Comparison of ENCODE assay signal across 16 cellular contexts in genomic region chr2:63786506-63786905, GRCh38. TPM values are rescaled to one million over a fixed set of nuclear protein-coding genes. Genes with fewer than 3 reads are reported as not detected.
DNase-seq lines count a peak whose midpoint lies in the region; ATAC-seq, FAIRE-seq and TF ChIP-seq lines count a peak whose summit lies in the region.
"Had no signal": no experiment of that assay in that cellular context is flagged by ENCODE, and none has a peak within 500 bp of the region (broad histone marks: within the 10 kb centered on the region; RNA-seq: fewer than 3 reads in every experiment).

No MANE protein-coding gene starts in this region.

- TF ChIP-seq CTCF in fibroblast of pulmonary artery (IDR thresholded peaks at IDR 0.05; ENCODE audit: low read length, missing control alignments) = no peak
- no peak for TF ChIP-seq CTCF in osteoblast (IDR thresholded peaks at IDR 0.05; ENCODE audit: extremely low read depth, low read depth, low read length)

- no peak overlapping the region for H3K4me2 ChIP-seq in osteoblast (ENCODE audit: insufficient read depth, low read length)
- H3K4me2 ChIP-seq: BLaER1 treated with 17β-estradiol and CSF1 and Interleukin-3, amounts not matched to agents 10 nM and 100 nM; GM23338 had no signal

- FAIRE-seq in endometrium (lab: Jason Lieb, UNC) = peak; percentile 31

- H3K4me1 ChIP-seq in ACC112 (ENCODE audit: control insufficient read depth, insufficient read depth, low read length, unreplicated experiment) = peaks cover 54% of the 10 kb centered on the region
- peaks cover 36% of the 10 kb centered on the region for H3K4me1 ChIP-seq in osteoblast (ENCODE audit: insufficient read depth, low read length)

- H3K4me3 ChIP-seq in ACC112 (ENCODE audit: low read depth, low read length) (no peak overlapping the region), fibroblast of pulmonary artery (replicated peaks; ENCODE audit: low read depth, low read length) (no peak overlapping the region), osteoblast (ENCODE audit: insufficient read depth, low read length) (no peak overlapping the region)
- H3K4me3 ChIP-seq: BLaER1 treated with 17β-estradiol and CSF1 and Interleukin-3, amounts not matched to agents 10 nM and 100 nM; GM23338 had no signal

- ATAC-seq in GM18858 (IDR thresholded peaks at IDR 0.05; ENCODE audit: unreplicated experiment) = no peak
- ATAC-seq: GM23338 had no signal

- peak; percentile 15 for DNase-seq in fibroblast of pulmonary artery (ENCODE audit: low read depth)
- DNase-seq in osteoblast (ENCODE audit: insufficient read length, low spot score, missing footprints) = no peak
- DNase-seq in NCI-H1930 (lab: John Stamatoyannopoulos, UW) = no peak
- DNase-seq in NK-92 treated with Interleukin-12 subunit alpha and Interleukin-12 subunit beta, amount 100 ng/mL, for 24 hours (lab: John Stamatoyannopoulos, UW) = no peak
- no peak for DNase-seq in globus pallidus (ENCODE audit: low spot score)
- DNase-seq: 8988T; ACHN; CD4-positive, CD25-positive, alpha-beta regulatory T cell; DMS53; GF-D8; H7 had no signal

- H2AFZ ChIP-seq in ACC112 (ENCODE audit: low read length, unreplicated experiment) = peak overlapping the region; percentile 49
- peak overlapping the region; percentile 11 for H2AFZ ChIP-seq in osteoblast (ENCODE audit: low read length)
- H2AFZ ChIP-seq: GM23338 had no signal

- no peaks in the 10 kb centered on the region for H3K9me3 ChIP-seq in osteoblast (ENCODE audit: low read depth, low read length)
- H3K9me3 ChIP-seq: BLaER1 treated with 17β-estradiol and CSF1 and Interleukin-3, amounts not matched to agents 10 nM and 100 nM had no signal

- H3K36me3 ChIP-seq in ACC112 (ENCODE audit: insufficient read depth, low read length) = no peaks in the 10 kb centered on the region
- no peaks in the 10 kb centered on the region for H3K36me3 ChIP-seq in osteoblast (ENCODE audit: insufficient read depth, low read length)
- H3K36me3 ChIP-seq: BLaER1 treated with 17β-estradiol and CSF1 and Interleukin-3, amounts not matched to agents 10 nM and 100 nM had no signal

- no peaks in the 10 kb centered on the region for H4K20me1 ChIP-seq in osteoblast (ENCODE audit: insufficient read depth, low read length)
- H4K20me1 ChIP-seq: BLaER1 treated with 17β-estradiol and CSF1 and Interleukin-3, amounts not matched to agents 10 nM and 100 nM had no signal

- no peaks in the 10 kb centered on the region for H3K27me3 ChIP-seq in ACC112 (ENCODE audit: insufficient read depth, low read length)
- no peaks in the 10 kb centered on the region for H3K27me3 ChIP-seq in osteoblast (ENCODE audit: insufficient read depth, low read length)
- H3K27me3 ChIP-seq: BLaER1 treated with 17β-estradiol and CSF1 and Interleukin-3, amounts not matched to agents 10 nM and 100 nM had no signal

- H3K27ac ChIP-seq in ACC112 (ENCODE audit: low read depth, low read length) = peak overlapping the region; percentile 97
- H3K27ac ChIP-seq in osteoblast (ENCODE audit: low read depth, low read length) = peak overlapping the region; percentile 25
- H3K27ac ChIP-seq: BLaER1 treated with 17β-estradiol and CSF1 and Interleukin-3, amounts not matched to agents 10 nM and 100 nM had no signal

- H3K79me2 ChIP-seq in ACC112 (ENCODE audit: control insufficient read depth, insufficient read depth, low read length, unreplicated experiment) (no peaks in the 10 kb centered on the region), osteoblast (ENCODE audit: insufficient read depth, low read length) (no peaks in the 10 kb centered on the region)

RNA-seq across cellular contexts. Expression of gene UGP2, which starts 55.2 kb away (rescaled TPM):
- total RNA-seq in osteoblast = 123 and 133 TPM in 2 replicates
